Comparison of ENCODE assay signal across 8 cellular contexts in genomic region chr18:29874519-29875098, GRCh38.
DNase-seq lines count a peak whose midpoint lies in the region; ATAC-seq and TF ChIP-seq lines count a peak whose summit lies in the region.

No MANE protein-coding gene starts in this region.

- H3K27ac Mint-ChIP-seq in Caco-2 (ENCODE audit: unreplicated experiment), result no peak overlapping the region

- H3K4me3 ChIP-seq in Caco-2 (ENCODE audit: low read depth, low read length) (no peak overlapping the region), OCI-LY7 (ENCODE audit: low read depth, low read length, poor library complexity, severe bottlenecking) (no peak overlapping the region), testis (no peak overlapping the region)

- TF ChIP-seq CTCF in Caco-2 (IDR thresholded peaks at IDR 0.05; ENCODE audit: insufficient read depth in 1 of 2, low read depth in 1 of 2, low read length in 1 of 2, severe bottlenecking in 1 of 2, unreplicated experiment in 1 of 2), result peak; percentile 28 to 36
- TF ChIP-seq CTCF in OCI-LY7 (conservative IDR thresholded peaks at IDR 0.05; ENCODE audit: low read length), result peak; percentile 68
- TF ChIP-seq CTCF in testis (IDR thresholded peaks at IDR 0.05), result peak in 2 of 3 experiments; percentile 40 to 50

- no peak overlapping the region for H3K27ac ChIP-seq in OCI-LY7 (ENCODE audit: low read depth, low read length, poor library complexity, severe bottlenecking)
- no peak overlapping the region for H3K27ac ChIP-seq in testis

- CTCF ChIA-PET in Caco-2 (lab: Charles Lee), result interaction anchor here (0.7 to 1.1 kb wide), 2 partner anchors 23 to 406 kb away, joined by 3 read pairs; no protein-coding TSS in a partner anchor
- CTCF ChIA-PET in OCI-LY7 (lab: Charles Lee; ENCODE audit: unreplicated experiment), result interaction anchor here (0.5 kb wide), 1 partner anchor 1098 kb away, joined by 4 read pairs; no protein-coding TSS in a partner anchor

- peak in 1 of 2 experiments; percentile 34 for DNase-seq in Caco-2
- peak; percentile 5 for DNase-seq in OCI-LY7 (ENCODE audit: low spot score)
- peak; percentile 2 for DNase-seq in fibroblast of the conjunctiva (ENCODE audit: low read depth)
- DNase-seq in testis, result no peak
- DNase-seq in OCI-M2 (lab: John Stamatoyannopoulos, UW; ENCODE audit: unreplicated experiment), result no peak
- no peak for DNase-seq in ecto neural progenitor cell (ENCODE audit: low spot score)
- no peak for DNase-seq in effector CD8-positive, alpha-beta T cell (lab: John Stamatoyannopoulos, UW)

- H3K9me3 ChIP-seq in Caco-2 (no peaks in the 10 kb centered on the region), OCI-LY7 (ENCODE audit: low read length) (no peaks in the 10 kb centered on the region), testis (no peaks in the 10 kb centered on the region)

- no peaks in the 10 kb centered on the region for H4K20me1 ChIP-seq in OCI-LY7 (ENCODE audit: insufficient read depth, low read length)

- no peaks in the 10 kb centered on the region for H3K4me1 Mint-ChIP-seq in Caco-2 (ENCODE audit: low read depth, unreplicated experiment)

- peak; percentile 57 for ATAC-seq in HG02759 (IDR thresholded peaks at IDR 0.05; ENCODE audit: unreplicated experiment)

- H3K4me3 Mint-ChIP-seq in Caco-2 (ENCODE audit: unreplicated experiment), result no peak overlapping the region

- 81 to 82% methylated on average over 3 of the region's 3 CpGs for WGBS in testis, 2 donors

- intact Hi-C loops in Caco-2 (cut with micrococcal nuclease; ENCODE audit: unreplicated experiment), result loop anchor here (1.0 kb wide), 1 partner anchor 407 kb away; no protein-coding TSS in a partner anchor
- intact Hi-C loops in OCI-LY7 (cut with micrococcal nuclease; ENCODE audit: unreplicated experiment), result loop anchor here (5.0 kb wide), 1 partner anchor 408 kb away; no protein-coding TSS in a partner anchor
- intact Hi-C loops in testis (cut with DNase I; ENCODE audit: low total_unique reads), result no loop called here

- no peaks in the 10 kb centered on the region for H3K36me3 ChIP-seq in Caco-2 (ENCODE audit: control insufficient read depth, insufficient read depth, low read length)
- no peaks in the 10 kb centered on the region for H3K36me3 ChIP-seq in OCI-LY7 (ENCODE audit: insufficient read depth, low read length)
- no peaks in the 10 kb centered on the region for H3K36me3 ChIP-seq in testis (ENCODE audit: low read depth, missing control alignments)

- H3K27me3 ChIP-seq in Caco-2 (replicated peaks; ENCODE audit: control insufficient read depth, insufficient read depth, low read length), result no peaks in the 10 kb centered on the region
- H3K27me3 ChIP-seq in testis, result no peaks in the 10 kb centered on the region

- H3K4me1 ChIP-seq in Caco-2 (no peaks in the 10 kb centered on the region), OCI-LY7 (ENCODE audit: insufficient read depth, low read length, poor library complexity, severe bottlenecking) (no peaks in the 10 kb centered on the region), testis (no peaks in the 10 kb centered on the region)

- no peaks in the 10 kb centered on the region for H3K9me3 Mint-ChIP-seq in Caco-2 (ENCODE audit: unreplicated experiment)

- H3K36me3 Mint-ChIP-seq in Caco-2 (ENCODE audit: insufficient read depth, unreplicated experiment), result no peaks in the 10 kb centered on the region

- no peak for TF ChIP-seq POLR2A in testis (IDR thresholded peaks at IDR 0.05)

- H3K9me2 ChIP-seq in OCI-LY7 (ENCODE audit: insufficient read depth, low read length), result no peaks in the 10 kb centered on the region

- peaks cover 3% of the 10 kb centered on the region for H3K27me3 Mint-ChIP-seq in Caco-2 (ENCODE audit: insufficient read depth, unreplicated experiment)

- no peaks in the 10 kb centered on the region for H3K79me2 ChIP-seq in OCI-LY7 (ENCODE audit: insufficient read depth, low read depth, low read length)

- POLR2A ChIA-PET in Caco-2 (lab: Charles Lee) (no interaction called here), OCI-LY7 (lab: Charles Lee) (interaction anchor here (1.2 kb wide), 1 partner anchor 11 kb away, joined by 4 read pairs; no protein-coding TSS in a partner anchor)

- BruUV-seq in Caco-2 (replicated peaks; lab: Mats Ljungman, UMichigan) (no TSS peak), OCI-LY7 (replicated peaks; lab: Mats Ljungman, UMichigan) (no TSS peak)

- no peak overlapping the region for H3K4me2 ChIP-seq in OCI-LY7 (ENCODE audit: low read length)

- no peak overlapping the region for H2AFZ ChIP-seq in OCI-LY7 (ENCODE audit: low read length)

Comparison
In these comparisons a context has a peak if more than half of its experiments do, and no peak if none do; other contexts are left out.
1. DNase-seq: peak in OCI-LY7 (single experiment) and fibroblast of the conjunctiva (single experiment); none in testis (single experiment), OCI-M2 (single experiment), ecto neural progenitor cell (single experiment) and effector CD8-positive, alpha-beta T cell (single experiment).
2. Peak in every context shown above with its lines, with median percentiles within 50 percentile points of each other: CTCF ChIP-seq.